1 cellular context compared by ENCODE assay signal in the genomic region with DNA sequence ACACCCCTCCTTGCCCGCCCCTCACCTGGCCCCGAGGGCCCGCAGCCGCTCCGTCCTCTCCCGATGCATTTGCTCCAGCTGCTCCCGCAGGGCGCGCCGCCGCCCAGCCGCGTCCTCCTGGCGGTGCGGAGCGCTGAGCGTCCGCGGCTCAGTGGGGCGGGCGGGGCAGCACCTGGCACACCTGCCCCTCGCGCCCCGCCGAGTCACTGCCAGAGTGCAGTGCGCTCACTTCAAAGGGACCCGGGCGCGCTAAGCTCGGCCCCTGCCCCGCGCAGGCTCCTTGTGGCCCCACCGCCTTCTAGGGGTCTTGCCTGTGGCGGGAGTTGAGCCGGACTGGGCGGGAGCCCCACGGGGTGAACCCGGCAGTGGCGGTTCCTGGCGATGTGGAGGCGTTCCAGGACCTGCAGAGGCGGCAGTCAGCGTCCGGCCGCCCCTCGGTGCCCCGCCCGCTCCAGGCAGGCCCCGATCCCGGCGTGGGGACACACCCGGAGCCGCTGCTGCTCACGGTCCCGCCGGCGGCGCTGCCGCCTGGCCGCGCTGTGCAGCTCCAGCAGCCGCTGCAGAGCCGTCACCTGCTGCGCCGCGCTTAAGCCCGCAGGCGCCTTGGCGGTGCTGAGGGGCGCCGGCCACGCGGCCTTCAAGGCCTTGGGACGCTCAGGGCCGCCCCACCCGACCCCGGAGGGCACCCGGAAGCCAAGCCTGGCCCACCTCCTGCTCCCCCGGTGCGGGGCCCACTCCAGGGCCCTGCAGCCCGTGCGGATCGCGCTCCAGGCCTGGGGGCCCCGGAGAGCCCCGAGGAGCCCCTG.
A peak's percentile ranks its signal among the peaks of the same experiment; 100 is the strongest.
TF ChIP-seq lines count a peak whose summit lies in the region.

No MANE protein-coding gene starts in this region.

TF ChIP-seq in HepG2, 621 proteins besides CTCF, POLR2A, EP300 and RAD21 (continued from another document and continues in another):
- TF ChIP-seq, protein P1, sequence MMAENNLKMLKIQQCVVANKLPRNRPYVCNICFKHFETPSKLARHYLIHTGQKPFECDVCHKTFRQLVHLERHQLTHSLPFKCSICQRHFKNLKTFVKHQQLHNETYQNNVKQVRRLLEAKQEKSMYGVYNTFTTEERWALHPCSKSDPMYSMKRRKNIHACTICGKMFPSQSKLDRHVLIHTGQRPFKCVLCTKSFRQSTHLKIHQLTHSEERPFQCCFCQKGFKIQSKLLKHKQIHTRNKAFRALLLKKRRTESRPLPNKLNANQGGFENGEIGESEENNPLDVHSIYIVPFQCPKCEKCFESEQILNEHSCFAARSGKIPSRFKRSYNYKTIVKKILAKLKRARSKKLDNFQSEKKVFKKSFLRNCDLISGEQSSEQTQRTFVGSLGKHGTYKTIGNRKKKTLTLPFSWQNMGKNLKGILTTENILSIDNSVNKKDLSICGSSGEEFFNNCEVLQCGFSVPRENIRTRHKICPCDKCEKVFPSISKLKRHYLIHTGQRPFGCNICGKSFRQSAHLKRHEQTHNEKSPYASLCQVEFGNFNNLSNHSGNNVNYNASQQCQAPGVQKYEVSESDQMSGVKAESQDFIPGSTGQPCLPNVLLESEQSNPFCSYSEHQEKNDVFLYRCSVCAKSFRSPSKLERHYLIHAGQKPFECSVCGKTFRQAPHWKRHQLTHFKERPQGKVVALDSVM (CRISPR knock-in tag; IDR thresholded peaks at IDR 0.05), result 0 out of 2 replicates have a peak, but pooled peaks have one; percentile 9
- no peak for TF ChIP-seq ZFAT (CRISPR knock-in tag; conservative IDR thresholded peaks at IDR 0.05)
- no peak for TF ChIP-seq ONECUT2 (CRISPR knock-in tag; IDR thresholded peaks at IDR 0.05)
- TF ChIP-seq, protein P2, sequence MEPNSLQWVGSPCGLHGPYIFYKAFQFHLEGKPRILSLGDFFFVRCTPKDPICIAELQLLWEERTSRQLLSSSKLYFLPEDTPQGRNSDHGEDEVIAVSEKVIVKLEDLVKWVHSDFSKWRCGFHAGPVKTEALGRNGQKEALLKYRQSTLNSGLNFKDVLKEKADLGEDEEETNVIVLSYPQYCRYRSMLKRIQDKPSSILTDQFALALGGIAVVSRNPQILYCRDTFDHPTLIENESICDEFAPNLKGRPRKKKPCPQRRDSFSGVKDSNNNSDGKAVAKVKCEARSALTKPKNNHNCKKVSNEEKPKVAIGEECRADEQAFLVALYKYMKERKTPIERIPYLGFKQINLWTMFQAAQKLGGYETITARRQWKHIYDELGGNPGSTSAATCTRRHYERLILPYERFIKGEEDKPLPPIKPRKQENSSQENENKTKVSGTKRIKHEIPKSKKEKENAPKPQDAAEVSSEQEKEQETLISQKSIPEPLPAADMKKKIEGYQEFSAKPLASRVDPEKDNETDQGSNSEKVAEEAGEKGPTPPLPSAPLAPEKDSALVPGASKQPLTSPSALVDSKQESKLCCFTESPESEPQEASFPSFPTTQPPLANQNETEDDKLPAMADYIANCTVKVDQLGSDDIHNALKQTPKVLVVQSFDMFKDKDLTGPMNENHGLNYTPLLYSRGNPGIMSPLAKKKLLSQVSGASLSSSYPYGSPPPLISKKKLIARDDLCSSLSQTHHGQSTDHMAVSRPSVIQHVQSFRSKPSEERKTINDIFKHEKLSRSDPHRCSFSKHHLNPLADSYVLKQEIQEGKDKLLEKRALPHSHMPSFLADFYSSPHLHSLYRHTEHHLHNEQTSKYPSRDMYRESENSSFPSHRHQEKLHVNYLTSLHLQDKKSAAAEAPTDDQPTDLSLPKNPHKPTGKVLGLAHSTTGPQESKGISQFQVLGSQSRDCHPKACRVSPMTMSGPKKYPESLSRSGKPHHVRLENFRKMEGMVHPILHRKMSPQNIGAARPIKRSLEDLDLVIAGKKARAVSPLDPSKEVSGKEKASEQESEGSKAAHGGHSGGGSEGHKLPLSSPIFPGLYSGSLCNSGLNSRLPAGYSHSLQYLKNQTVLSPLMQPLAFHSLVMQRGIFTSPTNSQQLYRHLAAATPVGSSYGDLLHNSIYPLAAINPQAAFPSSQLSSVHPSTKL (CRISPR knock-in tag; IDR thresholded peaks at IDR 0.05), result no peak
- no peak for TF ChIP-seq ZNF496 (CRISPR knock-in tag; IDR thresholded peaks at IDR 0.05; ENCODE audit: insufficient replicate concordance)
- no peak for TF ChIP-seq ZNF331 (CRISPR knock-in tag; IDR thresholded peaks at IDR 0.05)
- TF ChIP-seq HHEX (CRISPR knock-in tag; IDR thresholded peaks at IDR 0.05), result no peak
- TF ChIP-seq THYN1 (CRISPR knock-in tag; IDR thresholded peaks at IDR 0.05; ENCODE audit: borderline replicate concordance, low read depth), result no peak
- no peak for TF ChIP-seq ZNF781 (CRISPR knock-in tag; IDR thresholded peaks at IDR 0.05; ENCODE audit: borderline replicate concordance, not compliant biosample characterization)
- peak; percentile 24; the same call in 1 of the 2 replicates for TF ChIP-seq YEATS4 (CRISPR knock-in tag; IDR thresholded peaks at IDR 0.05; ENCODE audit: borderline replicate concordance)
- TF ChIP-seq, protein P3, sequence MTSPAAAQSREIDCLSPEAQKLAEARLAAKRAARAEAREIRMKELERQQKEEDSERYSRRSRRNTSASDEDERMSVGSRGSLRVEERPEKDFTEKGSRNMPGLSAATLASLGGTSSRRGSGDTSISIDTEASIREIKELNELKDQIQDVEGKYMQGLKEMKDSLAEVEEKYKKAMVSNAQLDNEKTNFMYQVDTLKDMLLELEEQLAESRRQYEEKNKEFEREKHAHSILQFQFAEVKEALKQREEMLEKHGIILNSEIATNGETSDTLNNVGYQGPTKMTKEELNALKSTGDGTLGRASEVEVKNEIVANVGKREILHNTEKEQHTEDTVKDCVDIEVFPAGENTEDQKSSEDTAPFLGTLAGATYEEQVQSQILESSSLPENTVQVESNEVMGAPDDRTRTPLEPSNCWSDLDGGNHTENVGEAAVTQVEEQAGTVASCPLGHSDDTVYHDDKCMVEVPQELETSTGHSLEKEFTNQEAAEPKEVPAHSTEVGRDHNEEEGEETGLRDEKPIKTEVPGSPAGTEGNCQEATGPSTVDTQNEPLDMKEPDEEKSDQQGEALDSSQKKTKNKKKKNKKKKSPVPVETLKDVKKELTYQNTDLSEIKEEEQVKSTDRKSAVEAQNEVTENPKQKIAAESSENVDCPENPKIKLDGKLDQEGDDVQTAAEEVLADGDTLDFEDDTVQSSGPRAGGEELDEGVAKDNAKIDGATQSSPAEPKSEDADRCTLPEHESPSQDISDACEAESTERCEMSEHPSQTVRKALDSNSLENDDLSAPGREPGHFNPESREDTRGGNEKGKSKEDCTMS (CRISPR knock-in tag; conservative IDR thresholded peaks at IDR 0.05), result no peak
- peak; percentile 58; the same call in 1 of the 2 replicates for TF ChIP-seq ZNF788 (CRISPR knock-in tag; IDR thresholded peaks at IDR 0.05; ENCODE audit: borderline replicate concordance)
- TF ChIP-seq ISL2 (CRISPR knock-in tag; IDR thresholded peaks at IDR 0.05), result no peak
- TF ChIP-seq, protein P4, sequence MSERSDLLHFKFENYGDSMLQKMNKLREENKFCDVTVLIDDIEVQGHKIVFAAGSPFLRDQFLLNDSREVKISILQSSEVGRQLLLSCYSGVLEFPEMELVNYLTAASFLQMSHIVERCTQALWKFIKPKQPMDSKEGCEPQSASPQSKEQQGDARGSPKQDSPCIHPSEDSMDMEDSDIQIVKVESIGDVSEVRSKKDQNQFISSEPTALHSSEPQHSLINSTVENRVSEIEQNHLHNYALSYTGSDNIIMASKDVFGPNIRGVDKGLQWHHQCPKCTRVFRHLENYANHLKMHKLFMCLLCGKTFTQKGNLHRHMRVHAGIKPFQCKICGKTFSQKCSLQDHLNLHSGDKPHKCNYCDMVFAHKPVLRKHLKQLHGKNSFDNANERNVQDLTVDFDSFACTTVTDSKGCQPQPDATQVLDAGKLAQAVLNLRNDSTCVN (CRISPR knock-in tag; IDR thresholded peaks at IDR 0.05; ENCODE audit: borderline replicate concordance), result no peak
- TF ChIP-seq, protein P5, sequence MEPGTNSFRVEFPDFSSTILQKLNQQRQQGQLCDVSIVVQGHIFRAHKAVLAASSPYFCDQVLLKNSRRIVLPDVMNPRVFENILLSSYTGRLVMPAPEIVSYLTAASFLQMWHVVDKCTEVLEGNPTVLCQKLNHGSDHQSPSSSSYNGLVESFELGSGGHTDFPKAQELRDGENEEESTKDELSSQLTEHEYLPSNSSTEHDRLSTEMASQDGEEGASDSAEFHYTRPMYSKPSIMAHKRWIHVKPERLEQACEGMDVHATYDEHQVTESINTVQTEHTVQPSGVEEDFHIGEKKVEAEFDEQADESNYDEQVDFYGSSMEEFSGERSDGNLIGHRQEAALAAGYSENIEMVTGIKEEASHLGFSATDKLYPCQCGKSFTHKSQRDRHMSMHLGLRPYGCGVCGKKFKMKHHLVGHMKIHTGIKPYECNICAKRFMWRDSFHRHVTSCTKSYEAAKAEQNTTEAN (CRISPR knock-in tag; conservative IDR thresholded peaks at IDR 0.05), result no peak
- TF ChIP-seq, protein P6, sequence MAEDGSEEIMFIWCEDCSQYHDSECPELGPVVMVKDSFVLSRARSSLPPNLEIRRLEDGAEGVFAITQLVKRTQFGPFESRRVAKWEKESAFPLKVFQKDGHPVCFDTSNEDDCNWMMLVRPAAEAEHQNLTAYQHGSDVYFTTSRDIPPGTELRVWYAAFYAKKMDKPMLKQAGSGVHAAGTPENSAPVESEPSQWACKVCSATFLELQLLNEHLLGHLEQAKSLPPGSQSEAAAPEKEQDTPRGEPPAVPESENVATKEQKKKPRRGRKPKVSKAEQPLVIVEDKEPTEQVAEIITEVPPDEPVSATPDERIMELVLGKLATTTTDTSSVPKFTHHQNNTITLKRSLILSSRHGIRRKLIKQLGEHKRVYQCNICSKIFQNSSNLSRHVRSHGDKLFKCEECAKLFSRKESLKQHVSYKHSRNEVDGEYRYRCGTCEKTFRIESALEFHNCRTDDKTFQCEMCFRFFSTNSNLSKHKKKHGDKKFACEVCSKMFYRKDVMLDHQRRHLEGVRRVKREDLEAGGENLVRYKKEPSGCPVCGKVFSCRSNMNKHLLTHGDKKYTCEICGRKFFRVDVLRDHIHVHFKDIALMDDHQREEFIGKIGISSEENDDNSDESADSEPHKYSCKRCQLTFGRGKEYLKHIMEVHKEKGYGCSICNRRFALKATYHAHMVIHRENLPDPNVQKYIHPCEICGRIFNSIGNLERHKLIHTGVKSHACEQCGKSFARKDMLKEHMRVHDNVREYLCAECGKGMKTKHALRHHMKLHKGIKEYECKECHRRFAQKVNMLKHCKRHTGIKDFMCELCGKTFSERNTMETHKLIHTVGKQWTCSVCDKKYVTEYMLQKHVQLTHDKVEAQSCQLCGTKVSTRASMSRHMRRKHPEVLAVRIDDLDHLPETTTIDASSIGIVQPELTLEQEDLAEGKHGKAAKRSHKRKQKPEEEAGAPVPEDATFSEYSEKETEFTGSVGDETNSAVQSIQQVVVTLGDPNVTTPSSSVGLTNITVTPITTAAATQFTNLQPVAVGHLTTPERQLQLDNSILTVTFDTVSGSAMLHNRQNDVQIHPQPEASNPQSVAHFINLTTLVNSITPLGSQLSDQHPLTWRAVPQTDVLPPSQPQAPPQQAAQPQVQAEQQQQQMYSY (CRISPR knock-in tag; IDR thresholded peaks at IDR 0.05), result 0 out of 2 replicates have a peak, but pooled peaks have one; percentile 61
- no peak for TF ChIP-seq KMT2A (CRISPR knock-in tag; IDR thresholded peaks at IDR 0.05)
- no peak for TF ChIP-seq ZNF350 (CRISPR knock-in tag; IDR thresholded peaks at IDR 0.05; ENCODE audit: borderline replicate concordance, low read depth)
- TF ChIP-seq ARID2 (CRISPR knock-in tag; IDR thresholded peaks at IDR 0.05; ENCODE audit: borderline replicate concordance), result peak; percentile 61; the same call in 1 of the 2 replicates
- TF ChIP-seq ZNF598 (CRISPR knock-in tag; IDR thresholded peaks at IDR 0.05; ENCODE audit: borderline replicate concordance), result no peak
- no peak for TF ChIP-seq ZNF83 (CRISPR knock-in tag; IDR thresholded peaks at IDR 0.05; ENCODE audit: borderline replicate concordance)
- TF ChIP-seq ZFYVE20 (CRISPR knock-in tag; IDR thresholded peaks at IDR 0.05; ENCODE audit: borderline replicate concordance, low read depth), result no peak
- no peak for TF ChIP-seq ZNF337 (CRISPR knock-in tag; IDR thresholded peaks at IDR 0.05; ENCODE audit: borderline replicate concordance, low read depth)
- TF ChIP-seq KDM2A (CRISPR knock-in tag; IDR thresholded peaks at IDR 0.05; ENCODE audit: borderline replicate concordance, low read depth), result peak; percentile 52; the same call in 1 of the 2 replicates
- no peak for TF ChIP-seq SP5 (CRISPR knock-in tag; IDR thresholded peaks at IDR 0.05; ENCODE audit: borderline replicate concordance, low read depth)
- peak; percentile 68; the same call in 1 of the 2 replicates for TF ChIP-seq ZNF547 (CRISPR knock-in tag; IDR thresholded peaks at IDR 0.05)
- no peak for TF ChIP-seq PPARG (CRISPR knock-in tag; conservative IDR thresholded peaks at IDR 0.05)
- TF ChIP-seq TOPORS (CRISPR knock-in tag; IDR thresholded peaks at IDR 0.05), result no peak
- TF ChIP-seq MTA3 (CRISPR knock-in tag; IDR thresholded peaks at IDR 0.05), result no peak
- TF ChIP-seq, protein P7, sequence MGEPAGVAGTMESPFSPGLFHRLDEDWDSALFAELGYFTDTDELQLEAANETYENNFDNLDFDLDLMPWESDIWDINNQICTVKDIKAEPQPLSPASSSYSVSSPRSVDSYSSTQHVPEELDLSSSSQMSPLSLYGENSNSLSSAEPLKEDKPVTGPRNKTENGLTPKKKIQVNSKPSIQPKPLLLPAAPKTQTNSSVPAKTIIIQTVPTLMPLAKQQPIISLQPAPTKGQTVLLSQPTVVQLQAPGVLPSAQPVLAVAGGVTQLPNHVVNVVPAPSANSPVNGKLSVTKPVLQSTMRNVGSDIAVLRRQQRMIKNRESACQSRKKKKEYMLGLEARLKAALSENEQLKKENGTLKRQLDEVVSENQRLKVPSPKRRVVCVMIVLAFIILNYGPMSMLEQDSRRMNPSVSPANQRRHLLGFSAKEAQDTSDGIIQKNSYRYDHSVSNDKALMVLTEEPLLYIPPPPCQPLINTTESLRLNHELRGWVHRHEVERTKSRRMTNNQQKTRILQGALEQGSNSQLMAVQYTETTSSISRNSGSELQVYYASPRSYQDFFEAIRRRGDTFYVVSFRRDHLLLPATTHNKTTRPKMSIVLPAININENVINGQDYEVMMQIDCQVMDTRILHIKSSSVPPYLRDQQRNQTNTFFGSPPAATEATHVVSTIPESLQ (CRISPR knock-in tag; conservative IDR thresholded peaks at IDR 0.05), result no peak
- TF ChIP-seq ZEB1 (IDR thresholded peaks at IDR 0.05; ENCODE audit: insufficient replicate concordance, low read depth), result no peak
- no peak for TF ChIP-seq ZNF614 (CRISPR knock-in tag; IDR thresholded peaks at IDR 0.05; ENCODE audit: borderline replicate concordance)
- no peak for TF ChIP-seq SRSF1 (optimal IDR thresholded peaks at IDR 0.05; ENCODE audit: low read depth, low read length)
- TF ChIP-seq SIN3B (IDR thresholded peaks at IDR 0.05; ENCODE audit: low read length), result no peak
- TF ChIP-seq ZNF124 (CRISPR knock-in tag; IDR thresholded peaks at IDR 0.05), result no peak
- no peak for TF ChIP-seq JDP2 (CRISPR knock-in tag; IDR thresholded peaks at IDR 0.05; ENCODE audit: borderline replicate concordance)
- no peak for TF ChIP-seq ZNF205 (CRISPR knock-in tag; IDR thresholded peaks at IDR 0.05)
- TF ChIP-seq CENPX (CRISPR knock-in tag; IDR thresholded peaks at IDR 0.05), result no peak
- TF ChIP-seq ZNF225 (CRISPR knock-in tag; IDR thresholded peaks at IDR 0.05), result no peak; the same call in 1 of the 2 replicates
- peak; percentile 82; the same call in 1 of the 2 replicates for TF ChIP-seq ZNF333 (CRISPR knock-in tag; IDR thresholded peaks at IDR 0.05; ENCODE audit: borderline replicate concordance)
- no peak for TF ChIP-seq GPN1 (CRISPR knock-in tag; IDR thresholded peaks at IDR 0.05; ENCODE audit: borderline replicate concordance)
- TF ChIP-seq ATM (IDR thresholded peaks at IDR 0.05; ENCODE audit: borderline replicate concordance), result no peak
- TF ChIP-seq U2AF2 (IDR thresholded peaks at IDR 0.05; ENCODE audit: low read depth, low read length), result no peak
- no peak for TF ChIP-seq TCF7 (IDR thresholded peaks at IDR 0.05; ENCODE audit: low read depth)
- TF ChIP-seq ZNF816 (CRISPR knock-in tag; IDR thresholded peaks at IDR 0.05; ENCODE audit: borderline replicate concordance), result no peak
